ENCODE assay signal across 29 cellular contexts in the genomic region with DNA sequence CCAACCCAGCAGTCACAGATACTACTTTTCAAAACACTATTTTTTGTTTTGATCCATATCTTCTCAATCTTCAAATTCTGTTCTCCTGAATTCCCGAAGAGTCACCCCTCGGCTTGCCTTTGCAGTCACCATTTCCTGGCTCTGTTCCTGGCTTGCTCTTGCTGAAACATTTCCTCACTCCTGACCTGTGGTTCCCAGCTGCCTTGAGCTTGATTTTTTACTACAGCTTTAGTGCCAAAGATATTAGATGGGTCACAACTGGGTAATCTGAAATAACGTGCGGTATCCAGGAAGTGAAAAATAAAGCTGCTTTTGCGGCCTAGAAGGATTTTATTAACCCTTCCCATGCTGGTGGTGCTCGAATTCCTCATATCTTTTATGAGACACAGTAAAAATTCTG.
DNase-seq lines count a peak whose midpoint lies in the region; ATAC-seq and TF ChIP-seq lines count a peak whose summit lies in the region.
"Had no signal": no experiment of that assay in that cellular context is flagged by ENCODE, and none has a peak within 500 bp of the region (broad histone marks: within the 10 kb centered on the region; RNA-seq: fewer than 3 reads in every experiment).

No MANE protein-coding gene starts in this region.

- no peak for ATAC-seq in GM19452 (IDR thresholded peaks at IDR 0.05; ENCODE audit: unreplicated experiment)
- ATAC-seq: activated CD8-positive, alpha-beta T cell treated with anti-CD3 and anti-CD28 coated beads for 36 hours; esophagus mucosa had no signal

- H3K27me3 Mint-ChIP-seq in HFFc6 (ENCODE audit: insufficient read depth) (peaks cover 2% of the 10 kb centered on the region; the same call in 1 of the 2 replicates), brain (peaks cover 7% of the 10 kb centered on the region)
- H3K27me3 Mint-ChIP-seq: activated CD8-positive, alpha-beta T cell treated with anti-CD3 and anti-CD28 coated beads for 36 hours; activated naive CD4-positive, alpha-beta T cell treated with anti-CD3 and anti-CD28 coated beads, Interleukin-2, amount 10 ng/mL, durations not matched to agents 7 days and 5 days; CD4-positive, alpha-beta T cell had no signal

- TF ChIP-seq CTCF in AG10803 (conservative IDR thresholded peaks at IDR 0.05; ENCODE audit: low read length) (no peak), HFFc6 (IDR thresholded peaks at IDR 0.05) (no peak), brain (conservative IDR thresholded peaks at IDR 0.05) (no peak), retinal pigment epithelial cell (conservative IDR thresholded peaks at IDR 0.05; ENCODE audit: low read depth, low read length) (no peak)

- H3K4me1 Mint-ChIP-seq in HFFc6 (ENCODE audit: low read depth) (peaks cover 16% of the 10 kb centered on the region), brain (peaks cover 36% of the 10 kb centered on the region)
- H3K4me1 Mint-ChIP-seq: activated naive CD4-positive, alpha-beta T cell treated with anti-CD3 and anti-CD28 coated beads, Interleukin-2, amount 10 ng/mL, durations not matched to agents 7 days and 5 days had no signal

- H3K4me3 ChIP-seq in AG10803 (ENCODE audit: low read length) (no peak overlapping the region), retinal pigment epithelial cell (ENCODE audit: low read length) (no peak overlapping the region)
- H3K4me3 ChIP-seq: HAP-1, left ventricle myocardium inferior, neural progenitor cell, pancreas, Peyer's patch, tibial artery had no signal

- H3K9me3 Mint-ChIP-seq in HFFc6 (peaks cover 26% of the 10 kb centered on the region), brain (peaks cover 0 to 57% (median 17%) of the 10 kb centered on the region in 5 experiments)

- H3K36me3 Mint-ChIP-seq in HFFc6 (ENCODE audit: low read depth) (peaks cover 18% of the 10 kb centered on the region), brain (peaks cover 16% of the 10 kb centered on the region)
- H3K36me3 Mint-ChIP-seq: neural progenitor cell had no signal

- H3K4me3 Mint-ChIP-seq in HFFc6 (no peak overlapping the region), brain (no peak overlapping the region)
- H3K4me3 Mint-ChIP-seq: activated CD8-positive, alpha-beta T cell treated with anti-CD3 and anti-CD28 coated beads for 36 hours; activated naive CD4-positive, alpha-beta T cell treated with anti-CD3 and anti-CD28 coated beads, Interleukin-2, amount 10 ng/mL, durations not matched to agents 7 days and 5 days; CD4-positive, alpha-beta T cell; neural progenitor cell; T-helper 2 cell treated with Interferon-gamma antibody and Interleukin-4, amounts not matched to agents 5 μg/mL and 100 μg/mL, for 36 hours had no signal

- peak overlapping the region; percentile 10 for H3K27ac Mint-ChIP-seq in HFFc6
- H3K27ac Mint-ChIP-seq in brain = peak overlapping the region in 3 of 5 experiments; percentile 12 to 94 (median 85)
- H3K27ac Mint-ChIP-seq: activated CD8-positive, alpha-beta T cell treated with anti-CD3 and anti-CD28 coated beads for 36 hours; activated naive CD4-positive, alpha-beta T cell treated with anti-CD3 and anti-CD28 coated beads, Interleukin-2, amount 10 ng/mL, durations not matched to agents 7 days and 5 days; CD4-positive, alpha-beta T cell; neural progenitor cell; T-helper 2 cell treated with Interferon-gamma antibody and Interleukin-4, amounts not matched to agents 5 μg/mL and 100 μg/mL, for 36 hours had no signal

- peak; percentile 2 for DNase-seq in AG10803 (ENCODE audit: low read depth)
- DNase-seq in HFFc6 = peak; percentile 67
- peak; percentile 7 for DNase-seq in retinal pigment epithelial cell (ENCODE audit: low read depth)
- no peak for DNase-seq in activated effector memory CD4-positive, alpha-beta T cell treated with Interleukin-2 at 50 U/mL for 16 hours
- no peak for DNase-seq in RPMI8226
- DNase-seq: ACHN; activated CD8-positive, alpha-beta T cell treated with anti-CD3 and anti-CD28 coated beads for 36 hours; activated naive CD4-positive, alpha-beta T cell treated with anti-CD3 and anti-CD28 coated beads, Interleukin-2, amount 10 ng/mL, durations not matched to agents 7 days and 5 days; caudate nucleus; CD4-positive, alpha-beta T cell; cortex of kidney; glutamatergic neuron; left ventricle myocardium inferior; mesendoderm; NCI-H1417 treated with DMSO at 0.1 percent for 48 hours; NCI-H2029 treated with DMSO at 0.1 percent for 48 hours; NCI-H226; pancreas; Peyer's patch; SIG-M5; stimulated activated CD4-positive, alpha-beta T cell treated with anti-CD3 and anti-CD28 coated beads, Interleukin-2, amount 100 ng/mL, for 24 hours; stimulated activated CD8-positive, alpha-beta memory T cell treated with anti-CD3 and anti-CD28 coated beads, Interleukin-4, amount 100 ng/mL, for 48 hours; tibial artery had no signal

Comparison
In these comparisons a context has a peak if more than half of its experiments do, and no peak if none do; other contexts are left out.
1. DNase-seq: peak in AG10803 (single experiment), HFFc6 (single experiment) and retinal pigment epithelial cell (single experiment); none in activated effector memory CD4-positive, alpha-beta T cell treated with Interleukin-2 at 50 U/mL for 16 hours (single experiment) and RPMI8226 (single experiment).